31 cellular contexts compared by ENCODE assay signal in genomic region chr20:982754-983153, GRCh38. TPM values are rescaled to one million over a fixed set of nuclear protein-coding genes. Genes with fewer than 3 reads are reported as not detected.
"Had no signal": no experiment of that assay in that cellular context is flagged by ENCODE, and none has a peak within 500 bp of the region (broad histone marks: within the 10 kb centered on the region; RNA-seq: fewer than 3 reads in every experiment).

No MANE protein-coding gene starts in this region.

- H3K4me2 ChIP-seq: SK-N-SH had no signal

- H3K9me3 ChIP-seq: breast epithelium, MG63, Peyer's patch, SJCRH30, SK-N-SH had no signal

- H3K27ac Mint-ChIP-seq: activated B cell treated with CpG ODN at 0.5 μM for 24 hours; activated CD4-positive, alpha-beta T cell treated with anti-CD3 and anti-CD28 coated beads, Interleukin-2, amount 10 ng/mL, durations not matched to agents 24 days and 14 days; activated CD8-positive, alpha-beta memory T cell treated with anti-CD3 and anti-CD28 coated beads, Interleukin-2, amount 10 ng/mL, durations not matched to agents 7 days and 5 days; activated naive CD4-positive, alpha-beta T cell treated with anti-CD3 and anti-CD28 coated beads, Interleukin-2, amount 50 U/mL, for 24 hours; activated T-cell treated with anti-CD3 and anti-CD28 coated beads, Interleukin-2, amount 50 U/mL, for 24 hours; activated T-helper 1 cell treated with anti-CD3 and anti-CD28 coated beads, Interleukin-12 subunit alpha, Interleukin-12 subunit beta, Interleukin-2, Interleukin-4 antibody, amounts not matched to agents 30 ng/mL and 10 ng/mL and 1 ng/mL, durations not matched to agents 14 hours and 24 hours and 36 hours; T-helper 1 cell treated with Interleukin-12 subunit alpha and Interleukin-12 subunit beta and Interleukin-4 antibody, amounts not matched to agents 30 μg/mL and 1 μg/mL, for 36 hours had no signal

- H3K36me3 ChIP-seq: breast epithelium, MG63, Peyer's patch, SJCRH30 had no signal

- H3K9me3 Mint-ChIP-seq: activated B cell treated with CpG ODN at 0.5 μM for 24 hours; activated CD4-positive, alpha-beta T cell treated with anti-CD3 and anti-CD28 coated beads, Interleukin-2, amount 10 ng/mL, durations not matched to agents 24 days and 14 days; activated naive CD4-positive, alpha-beta T cell treated with anti-CD3 and anti-CD28 coated beads, Interleukin-2, amount 50 U/mL, for 24 hours; activated T-cell treated with anti-CD3 and anti-CD28 coated beads, Interleukin-2, amount 50 U/mL, for 24 hours; activated T-helper 1 cell treated with anti-CD3 and anti-CD28 coated beads, Interleukin-12 subunit alpha, Interleukin-12 subunit beta, Interleukin-2, Interleukin-4 antibody, amounts not matched to agents 30 ng/mL and 10 ng/mL and 1 ng/mL, durations not matched to agents 14 hours and 24 hours and 36 hours; T-helper 1 cell treated with Interleukin-12 subunit alpha and Interleukin-12 subunit beta and Interleukin-4 antibody, amounts not matched to agents 30 μg/mL and 1 μg/mL, for 36 hours had no signal

- H3K4me1 Mint-ChIP-seq: activated B cell treated with CpG ODN at 0.5 μM for 24 hours; activated CD4-positive, alpha-beta T cell treated with anti-CD3 and anti-CD28 coated beads, Interleukin-2, amount 10 ng/mL, durations not matched to agents 24 days and 14 days; activated CD8-positive, alpha-beta memory T cell treated with anti-CD3 and anti-CD28 coated beads, Interleukin-2, amount 10 ng/mL, durations not matched to agents 7 days and 5 days; activated naive CD4-positive, alpha-beta T cell treated with anti-CD3 and anti-CD28 coated beads, Interleukin-2, amount 50 U/mL, for 24 hours had no signal

- DNase-seq: activated B cell treated with CpG ODN at 0.5 μM for 24 hours; activated CD4-positive, alpha-beta T cell treated with anti-CD3 and anti-CD28 coated beads for 1 hour; activated CD4-positive, alpha-beta T cell treated with anti-CD3 and anti-CD28 coated beads, Interleukin-2, amount 10 ng/mL, durations not matched to agents 24 days and 14 days; activated CD4-positive, alpha-beta T cell treated with anti-CD3 and anti-CD28 coated beads, Interleukin-2, amount 50 U/mL, for 48 hours; activated CD8-positive, alpha-beta memory T cell treated with anti-CD3 and anti-CD28 coated beads, Interleukin-2, amount 10 ng/mL, durations not matched to agents 7 days and 5 days; activated effector memory CD4-positive, alpha-beta T cell treated with Interleukin-2 at 50 U/mL for 16 hours; activated naive CD4-positive, alpha-beta T cell; activated T-cell treated with anti-CD3 and anti-CD28 coated beads, Interleukin-2, amount 50 U/mL, for 24 hours; caudate nucleus; MG63; MV-4-11; NCI-H1092 treated with DMSO at 0.1 percent for 48 hours; NCI-H1417 treated with DMSO at 0.1 percent for 48 hours; NCI-H1694; NCI-H2029; NCI-H2107; NCI-H2171 treated with DMSO at 0.1 percent for 48 hours; NCI-H226; NCI-H526; NCI-H774; Peyer's patch; Right ventricle myocardium superior; SJCRH30; SK-N-SH; T-helper 9 cell had no signal

- H3K36me3 Mint-ChIP-seq: activated CD8-positive, alpha-beta memory T cell treated with anti-CD3 and anti-CD28 coated beads, Interleukin-2, amount 10 ng/mL, durations not matched to agents 7 days and 5 days; activated naive CD4-positive, alpha-beta T cell treated with anti-CD3 and anti-CD28 coated beads, Interleukin-2, amount 50 U/mL, for 24 hours had no signal

- H3K4me3 ChIP-seq: breast epithelium, MG63, Peyer's patch, SJCRH30 had no signal

- H3K27ac ChIP-seq: breast epithelium, Peyer's patch, RWPE1, SJCRH30 had no signal

- H3K27me3 ChIP-seq: MG63, Peyer's patch had no signal

- H3K4me1 ChIP-seq: breast epithelium, Peyer's patch, SJCRH30 had no signal

- H3K4me3 Mint-ChIP-seq: activated B cell treated with CpG ODN at 0.5 μM for 24 hours; activated CD4-positive, alpha-beta T cell treated with anti-CD3 and anti-CD28 coated beads, Interleukin-2, amount 10 ng/mL, durations not matched to agents 24 days and 14 days; activated CD8-positive, alpha-beta memory T cell treated with anti-CD3 and anti-CD28 coated beads, Interleukin-2, amount 10 ng/mL, durations not matched to agents 7 days and 5 days; activated naive CD4-positive, alpha-beta T cell treated with anti-CD3 and anti-CD28 coated beads, Interleukin-2, amount 50 U/mL, for 24 hours; activated T-cell treated with anti-CD3 and anti-CD28 coated beads, Interleukin-2, amount 50 U/mL, for 24 hours; activated T-helper 1 cell treated with anti-CD3 and anti-CD28 coated beads, Interleukin-12 subunit alpha, Interleukin-12 subunit beta, Interleukin-2, Interleukin-4 antibody, amounts not matched to agents 30 ng/mL and 10 ng/mL and 1 ng/mL, durations not matched to agents 14 hours and 24 hours and 36 hours; T-helper 1 cell treated with Interleukin-12 subunit alpha and Interleukin-12 subunit beta and Interleukin-4 antibody, amounts not matched to agents 30 μg/mL and 1 μg/mL, for 36 hours had no signal

- H3K9ac ChIP-seq: SK-N-SH had no signal

RNA-seq across cellular contexts. Expression of gene RSPO4, which starts 19.4 kb away (rescaled TPM):
- total RNA-seq: activated CD4-positive, alpha-beta T cell treated with anti-CD3 and anti-CD28 coated beads, Interleukin-2, amount 10 ng/mL, durations not matched to agents 24 days and 14 days; activated CD8-positive, alpha-beta memory T cell treated with anti-CD3 and anti-CD28 coated beads, Interleukin-2, amount 10 ng/mL, durations not matched to agents 7 days and 5 days; activated T-helper 1 cell treated with anti-CD3 and anti-CD28 coated beads, Interleukin-12 subunit alpha, Interleukin-12 subunit beta, Interleukin-2, Interleukin-4 antibody, amounts not matched to agents 30 ng/mL and 10 ng/mL and 1 ng/mL, durations not matched to agents 14 hours and 24 hours and 36 hours; breast epithelium; NCI-H460; Peyer's patch; Right ventricle myocardium superior; SJCRH30 had no signal
